Comparison of ENCODE assay signal across 10 cellular contexts in genomic region chr19:40810160-40810559, GRCh38. TPM values are rescaled to one million over a fixed set of nuclear protein-coding genes. Genes with fewer than 3 reads are reported as not detected.
A peak's percentile ranks its signal among the peaks of the same experiment; 100 is the strongest.
DNase-seq lines count a peak whose midpoint lies in the region; ATAC-seq and TF ChIP-seq lines count a peak whose summit lies in the region.
"Had no signal": no experiment of that assay in that cellular context is flagged by ENCODE, and none has a peak within 500 bp of the region (broad histone marks: within the 10 kb centered on the region; RNA-seq: fewer than 3 reads in every experiment).

No MANE protein-coding gene starts in this region.

- no peak for DNase-seq in cardiac muscle cell (ENCODE audit: low read depth in 1 of 2, low spot score in 1 of 2)
- DNase-seq in Right ventricle myocardium inferior (ENCODE audit: missing footprints): no peak
- DNase-seq in central memory CD8-positive, alpha-beta T cell (ENCODE audit: low spot score in 2 of 2): no peak
- DNase-seq in mesendoderm: no peak
- DNase-seq in type B pancreatic cell (ENCODE audit: extremely low spot score, unreplicated experiment): no peak
- no peak for DNase-seq in UCSD-AML1 (lab: John Stamatoyannopoulos, UW; ENCODE audit: unreplicated experiment)
- DNase-seq in SIG-M5 treated with dmso at 0.1 percent for 504 hours (lab: John Stamatoyannopoulos, UW; ENCODE audit: unreplicated experiment): no peak

- H3K9ac ChIP-seq in mesendoderm (ENCODE audit: low read length): no peak overlapping the region

- H3K79me2 ChIP-seq in mesendoderm (ENCODE audit: control insufficient read depth, insufficient read depth, low read length): peaks cover 8% of the 10 kb centered on the region

- H2BK15ac ChIP-seq in mesendoderm (replicated peaks; ENCODE audit: low read depth): no peak overlapping the region

- no peak overlapping the region for H3K18ac ChIP-seq in mesendoderm (ENCODE audit: low read length)

- H3K4ac ChIP-seq in mesendoderm (ENCODE audit: low read depth, low read length): no peak overlapping the region

- H2AK5ac ChIP-seq in mesendoderm (ENCODE audit: low read length): no peak overlapping the region

- H3K4me3 ChIP-seq in cardiac muscle cell (no peak overlapping the region), mesendoderm (ENCODE audit: low read length) (no peak overlapping the region)

- peak overlapping the region; percentile 11 for H3K56ac ChIP-seq in mesendoderm (ENCODE audit: low read length)

- H3K4me2 ChIP-seq in mesendoderm (ENCODE audit: low read length): no peak overlapping the region

- H3K27me3 ChIP-seq in cardiac muscle cell (no peaks in the 10 kb centered on the region), mesendoderm (ENCODE audit: insufficient read depth, low read length, poor library complexity) (no peaks in the 10 kb centered on the region)

- no CpG with 5 or more reads among the region's 14 CpGs for WGBS in mesendoderm (ENCODE audit: extremely low coverage, insufficient coverage, low lambda C conversion rate)

- H3K9me3 ChIP-seq in cardiac muscle cell (ENCODE audit: low read depth): no peaks in the 10 kb centered on the region

- H3K23ac ChIP-seq in mesendoderm (ENCODE audit: low read length): no peak overlapping the region

- no peak overlapping the region for H2BK5ac ChIP-seq in mesendoderm (ENCODE audit: low read length)

- H3K27me3 Mint-ChIP-seq in central memory CD8-positive, alpha-beta T cell: no peaks in the 10 kb centered on the region
- H3K27me3 Mint-ChIP-seq in type B pancreatic cell: peaks cover 8% of the 10 kb centered on the region

- H3K4me1 ChIP-seq in cardiac muscle cell (ENCODE audit: low read depth) (peaks cover 21% of the 10 kb centered on the region), mesendoderm (ENCODE audit: control insufficient read depth, low read depth, low read length) (peaks cover 5% of the 10 kb centered on the region)

- TF ChIP-seq CTCF in cardiac muscle cell (IDR thresholded peaks at IDR 0.05; ENCODE audit: low read depth, low read length) (no peak), type B pancreatic cell (conservative IDR thresholded peaks at IDR 0.05) (no peak)

- no peak for ATAC-seq in Right ventricle myocardium inferior
- no peak for ATAC-seq in central memory CD8-positive, alpha-beta T cell (replicated peaks; ENCODE audit: extremely low read depth, poor library complexity, severe bottlenecking)
- no peak for ATAC-seq in HG03196 (IDR thresholded peaks at IDR 0.05; ENCODE audit: unreplicated experiment)

- intact Hi-C loops in Right ventricle myocardium inferior (cut with DNase I): loop anchor here (10.0 kb wide), 1 partner anchor 325 kb away; no protein-coding TSS in a partner anchor

- peak overlapping the region; percentile 60 for H3K27ac ChIP-seq in cardiac muscle cell
- no peak overlapping the region for H3K27ac ChIP-seq in mesendoderm (ENCODE audit: low read depth, low read length)

- no peaks in the 10 kb centered on the region for H3K9me3 Mint-ChIP-seq in central memory CD8-positive, alpha-beta T cell
- H3K9me3 Mint-ChIP-seq in type B pancreatic cell: no peaks in the 10 kb centered on the region

- H3K4me1 Mint-ChIP-seq in central memory CD8-positive, alpha-beta T cell: peaks cover 75% of the 10 kb centered on the region
- peaks cover 46% of the 10 kb centered on the region for H3K4me1 Mint-ChIP-seq in type B pancreatic cell (ENCODE audit: unreplicated experiment)

- peaks cover 37% of the 10 kb centered on the region for H3K36me3 Mint-ChIP-seq in central memory CD8-positive, alpha-beta T cell (ENCODE audit: insufficient read depth)
- peaks cover 15% of the 10 kb centered on the region for H3K36me3 Mint-ChIP-seq in type B pancreatic cell

- H3K36me3 ChIP-seq in cardiac muscle cell (peaks cover 17% of the 10 kb centered on the region), mesendoderm (ENCODE audit: control insufficient read depth, insufficient read depth, low read length) (peaks cover 8% of the 10 kb centered on the region)

- peak overlapping the region; percentile 85 for H3K4me3 Mint-ChIP-seq in central memory CD8-positive, alpha-beta T cell
- H3K4me3 Mint-ChIP-seq in type B pancreatic cell: peak overlapping the region; percentile 76

- no peak overlapping the region for H4K8ac ChIP-seq in mesendoderm (ENCODE audit: low read depth, low read length)

- no peak overlapping the region for H3K27ac Mint-ChIP-seq in central memory CD8-positive, alpha-beta T cell (ENCODE audit: low read depth)
- peak overlapping the region; percentile 95 for H3K27ac Mint-ChIP-seq in type B pancreatic cell

- H3K79me1 ChIP-seq in mesendoderm (ENCODE audit: low read length): peaks cover 14% of the 10 kb centered on the region

- H4K5ac ChIP-seq in mesendoderm (ENCODE audit: low read length): no peak overlapping the region

- H2BK120ac ChIP-seq in mesendoderm (ENCODE audit: low read depth, low read length): no peak overlapping the region

RNA-seq across cellular contexts. Expression of gene EGLN2, which starts 11.2 kb away (rescaled TPM):
- total RNA-seq in cardiac muscle cell (99.5 and 109 TPM in 2 replicates), Right ventricle myocardium inferior (68.0 TPM), type B pancreatic cell (ENCODE audit: low replicate concordance) (83.4 and 83.8 TPM in 2 replicates)
- polyA plus RNA-seq in cardiac muscle cell: 96.4 and 122 TPM in 2 replicates
- polyA plus RNA-seq in mesendoderm (2013, experiment 1 of 2): 89.3 TPM
- polyA plus RNA-seq in mesendoderm (2013, experiment 2 of 2): 85.4 TPM

RNA-seq across cellular contexts. Expression of gene RAB4B, which starts 32.1 kb away (rescaled TPM):
- total RNA-seq in cardiac muscle cell: 15.8 and 21.8 TPM in 2 replicates
- polyA plus RNA-seq in cardiac muscle cell: 21.3 and 38.9 TPM in 2 replicates
- total RNA-seq in Right ventricle myocardium inferior: 13.3 TPM
- 4.9 TPM for polyA plus RNA-seq in mesendoderm (2013, experiment 1 of 2)
- 5.8 TPM for polyA plus RNA-seq in mesendoderm (2013, experiment 2 of 2)
- total RNA-seq in type B pancreatic cell (ENCODE audit: low replicate concordance): 10.4 and 12.4 TPM in 2 replicates

RNA-seq across cellular contexts. Expression of gene MIA, which starts 34.8 kb away (rescaled TPM):
- not detected in 2 replicates for total RNA-seq in cardiac muscle cell
- not detected in 2 replicates for polyA plus RNA-seq in cardiac muscle cell
- total RNA-seq in Right ventricle myocardium inferior: not detected
- polyA plus RNA-seq in mesendoderm (2013, experiment 1 of 2): 0.18 TPM
- polyA plus RNA-seq in mesendoderm (2013, experiment 2 of 2): not detected
- total RNA-seq in type B pancreatic cell (ENCODE audit: low replicate concordance): 1.7 and 3.2 TPM in 2 replicates

RNA-seq across cellular contexts. Expression of gene CYP2A6, which starts 40.1 kb away (rescaled TPM):
- total RNA-seq in cardiac muscle cell (0.42 TPM in 1 of 2 replicates, not detected in the other), Right ventricle myocardium inferior (not detected), type B pancreatic cell (ENCODE audit: low replicate concordance) (not detected in 2 replicates)
- polyA plus RNA-seq in cardiac muscle cell: 0.25 TPM in 1 of 2 replicates, not detected in the other
- polyA plus RNA-seq in mesendoderm (2013, experiment 1 of 2): 0.03 TPM
- 0.07 TPM for polyA plus RNA-seq in mesendoderm (2013, experiment 2 of 2)
- total RNA-seq: posterior vena cava, temporal lobe had no signal

RNA-seq across cellular contexts. Expression of gene SNRPA, which starts 59.2 kb away (rescaled TPM):
- total RNA-seq in cardiac muscle cell (158 and 230 TPM in 2 replicates), Right ventricle myocardium inferior (32.4 TPM), type B pancreatic cell (ENCODE audit: low replicate concordance) (79.6 and 130 TPM in 2 replicates)
- polyA plus RNA-seq in cardiac muscle cell: 145 and 155 TPM in 2 replicates
- 226 TPM for polyA plus RNA-seq in mesendoderm (2013, experiment 1 of 2)
- polyA plus RNA-seq in mesendoderm (2013, experiment 2 of 2): 225 TPM
